In the genomic region with DNA sequence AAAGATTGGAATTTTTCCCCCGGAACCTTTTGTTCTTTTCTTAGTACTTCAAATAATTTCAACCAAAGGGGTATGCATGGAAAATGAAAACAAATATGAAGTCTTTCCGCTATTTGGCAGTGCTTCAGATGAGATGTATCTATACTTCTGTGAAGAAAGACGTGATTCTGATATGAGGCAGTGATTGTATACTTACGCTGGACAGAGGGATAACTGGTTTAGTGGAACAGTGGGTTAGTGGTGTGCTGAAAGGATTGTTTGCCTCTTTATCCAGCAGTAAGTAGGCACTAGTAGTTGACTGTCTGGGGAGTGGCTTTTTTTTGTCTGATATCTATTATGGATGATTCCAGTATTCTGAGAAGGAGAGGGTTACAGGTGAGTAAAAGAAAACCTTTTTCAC, we compare ENCODE assay signal across 11 cellular contexts.
DNase-seq lines count a peak whose midpoint lies in the region; ATAC-seq and TF ChIP-seq lines count a peak whose summit lies in the region.
"Had no signal": no experiment of that assay in that cellular context is flagged by ENCODE, and none has a peak within 500 bp of the region (broad histone marks: within the 10 kb centered on the region; RNA-seq: fewer than 3 reads in every experiment).

No MANE protein-coding gene starts in this region.

- no peaks in the 10 kb centered on the region for H3K36me3 Mint-ChIP-seq in activated CD4-positive, alpha-beta memory T cell treated with anti-CD3 and anti-CD28 coated beads for 36 hours
- no peaks in the 10 kb centered on the region for H3K36me3 Mint-ChIP-seq in activated CD4-positive, alpha-beta memory T cell treated with anti-CD3 and anti-CD28 coated beads, Interleukin-2, amount 10 ng/mL, durations not matched to agents 7 days and 5 days (ENCODE audit: low read depth)
- H3K36me3 Mint-ChIP-seq: WTC11 had no signal

- 17 to 40% methylated on average over 4 of the region's 4 CpGs for WGBS in testis, 2 donors

- peak overlapping the region; percentile 53 for H3K4me3 Mint-ChIP-seq in activated CD4-positive, alpha-beta memory T cell treated with anti-CD3 and anti-CD28 coated beads for 36 hours
- H3K4me3 Mint-ChIP-seq in activated CD4-positive, alpha-beta memory T cell treated with anti-CD3 and anti-CD28 coated beads, Interleukin-2, amount 10 ng/mL, durations not matched to agents 7 days and 5 days: no peak overlapping the region
- H3K4me3 Mint-ChIP-seq: WTC11 had no signal

- H3K27ac ChIP-seq in VCaP: peak overlapping the region; percentile 90
- peak overlapping the region in 1 of 2 donors; percentile 28 for H3K27ac ChIP-seq in testis
- H3K27ac ChIP-seq: KMS-11 had no signal

- TF ChIP-seq POLR2A in testis (IDR thresholded peaks at IDR 0.05): no peak

- H3K27ac Mint-ChIP-seq in activated CD4-positive, alpha-beta memory T cell treated with anti-CD3 and anti-CD28 coated beads for 36 hours: peak overlapping the region; percentile 31
- H3K27ac Mint-ChIP-seq in activated CD4-positive, alpha-beta memory T cell treated with anti-CD3 and anti-CD28 coated beads, Interleukin-2, amount 10 ng/mL, durations not matched to agents 7 days and 5 days: no peak overlapping the region

- peaks cover 49% of the 10 kb centered on the region for H3K4me1 Mint-ChIP-seq in activated CD4-positive, alpha-beta memory T cell treated with anti-CD3 and anti-CD28 coated beads for 36 hours (ENCODE audit: low read depth)
- peaks cover 25% of the 10 kb centered on the region for H3K4me1 Mint-ChIP-seq in activated CD4-positive, alpha-beta memory T cell treated with anti-CD3 and anti-CD28 coated beads, Interleukin-2, amount 10 ng/mL, durations not matched to agents 7 days and 5 days

- intact Hi-C loops in activated CD4-positive, alpha-beta memory T cell treated with anti-CD3 and anti-CD28 coated beads for 36 hours (cut with micrococcal nuclease): loop anchor here (5.0 to 10.0 kb wide), 2 partner anchors 60 to 177 kb away; partner anchors contain the start of genes GPBP1L1, MAST2 and TMEM69
- intact Hi-C loops in testis (cut with DNase I; ENCODE audit: low total_unique reads): no loop called here

- H3K4me3 ChIP-seq in testis: peak overlapping the region; percentile 1 to 6

- H3K9me3 Mint-ChIP-seq in activated CD4-positive, alpha-beta memory T cell treated with anti-CD3 and anti-CD28 coated beads for 36 hours: no peaks in the 10 kb centered on the region
- no peaks in the 10 kb centered on the region for H3K9me3 Mint-ChIP-seq in activated CD4-positive, alpha-beta memory T cell treated with anti-CD3 and anti-CD28 coated beads, Interleukin-2, amount 10 ng/mL, durations not matched to agents 7 days and 5 days
- H3K9me3 Mint-ChIP-seq: WTC11 had no signal

- TF ChIP-seq CTCF in VCaP (conservative IDR thresholded peaks at IDR 0.05) (no peak), testis (IDR thresholded peaks at IDR 0.05) (no peak)

- no peaks in the 10 kb centered on the region for H3K9me3 ChIP-seq in testis

- POLR2A ChIA-PET in activated CD4-positive, alpha-beta memory T cell treated with anti-CD3 and anti-CD28 coated beads for 36 hours (lab: Charles Lee): no interaction called here
- POLR2A ChIA-PET in activated CD4-positive, alpha-beta memory T cell treated with anti-CD3 and anti-CD28 coated beads, Interleukin-2, amount 10 ng/mL, durations not matched to agents 7 days and 5 days (lab: Charles Lee): no interaction called here

- no peaks in the 10 kb centered on the region for H3K27me3 ChIP-seq in testis

- no peaks in the 10 kb centered on the region for H3K27me3 Mint-ChIP-seq in activated CD4-positive, alpha-beta memory T cell treated with anti-CD3 and anti-CD28 coated beads for 36 hours
- no peaks in the 10 kb centered on the region for H3K27me3 Mint-ChIP-seq in activated CD4-positive, alpha-beta memory T cell treated with anti-CD3 and anti-CD28 coated beads, Interleukin-2, amount 10 ng/mL, durations not matched to agents 7 days and 5 days

- no peak for ATAC-seq in HG03520 (IDR thresholded peaks at IDR 0.05; ENCODE audit: unreplicated experiment)
- ATAC-seq in GM19351 (IDR thresholded peaks at IDR 0.05; ENCODE audit: unreplicated experiment): no peak
- no peak for ATAC-seq in GM18907 (IDR thresholded peaks at IDR 0.05; ENCODE audit: unreplicated experiment)
- ATAC-seq: WTC11 had no signal

- DNase-seq in activated CD4-positive, alpha-beta memory T cell treated with anti-CD3 and anti-CD28 coated beads for 36 hours: no peak
- DNase-seq in activated CD4-positive, alpha-beta memory T cell treated with anti-CD3 and anti-CD28 coated beads, Interleukin-2, amount 10 ng/mL, durations not matched to agents 7 days and 5 days: no peak
- DNase-seq in globus pallidus (ENCODE audit: low spot score) (peak; percentile 22), testis (no peak)
- DNase-seq: activated effector memory CD4-positive, alpha-beta T cell treated with anti-CD3 and anti-CD28 coated beads, Interleukin-2, amount 50 U/mL, for 16 hours had no signal

- H3K36me3 ChIP-seq in testis (ENCODE audit: low read depth, missing control alignments): no peaks in the 10 kb centered on the region

- CTCF ChIA-PET in activated CD4-positive, alpha-beta memory T cell treated with anti-CD3 and anti-CD28 coated beads for 36 hours (lab: Charles Lee): interaction anchor here (0.7 kb wide), 1 partner anchor 109 kb away, joined by 3 read pairs; no protein-coding TSS in a partner anchor
- CTCF ChIA-PET in activated CD4-positive, alpha-beta memory T cell treated with anti-CD3 and anti-CD28 coated beads, Interleukin-2, amount 10 ng/mL, durations not matched to agents 7 days and 5 days (lab: Charles Lee): no interaction called here

- peaks cover 7% of the 10 kb centered on the region for H3K4me1 ChIP-seq in testis
